ENCODE assay signal across 11 cellular contexts in genomic region chr1:15947382-15948090, GRCh38. TPM values are rescaled to one million over a fixed set of nuclear protein-coding genes. Genes with fewer than 3 reads are reported as not detected.
DNase-seq lines count a peak whose midpoint lies in the region; ATAC-seq, FAIRE-seq and TF ChIP-seq lines count a peak whose summit lies in the region.
"Had no signal": no experiment of that assay in that cellular context is flagged by ENCODE, and none has a peak within 500 bp of the region (broad histone marks: within the 10 kb centered on the region; RNA-seq: fewer than 3 reads in every experiment).

No MANE protein-coding gene starts in this region.

- no peak for DNase-seq in activated T-helper 1 cell treated with anti-CD3 and anti-CD28 coated beads, Interleukin-12 subunit alpha, Interleukin-12 subunit beta, Interleukin-2, Interleukin-4 antibody, amounts not matched to agents 30 ng/mL and 10 ng/mL and 1 ng/mL, durations not matched to agents 14 hours and 24 hours and 36 hours (ENCODE audit: low spot score)
- peak; percentile 53 for DNase-seq in kidney
- DNase-seq in substantia nigra (lab: John Stamatoyannopoulos, UW): no peak
- DNase-seq in central memory CD4-positive, alpha-beta T cell: no peak
- no peak for DNase-seq in GM20000 (ENCODE audit: low spot score)
- DNase-seq: left lung, NCI-H510A, SHP77 treated with DMSO at 0.1 percent for 48 hours had no signal

- ATAC-seq in HG03439 (IDR thresholded peaks at IDR 0.05; ENCODE audit: unreplicated experiment): no peak
- ATAC-seq: left lung had no signal

- intact Hi-C loops in activated T-helper 1 cell treated with anti-CD3 and anti-CD28 coated beads, Interleukin-12 subunit alpha, Interleukin-12 subunit beta, Interleukin-2, Interleukin-4 antibody, amounts not matched to agents 30 ng/mL and 10 ng/mL and 1 ng/mL, durations not matched to agents 14 hours and 24 hours and 36 hours (cut with micrococcal nuclease): no loop called here
- intact Hi-C loops in kidney (cut with DNase I): no loop called here

- TF ChIP-seq CTCF in HEK293 (tag by site-specific recombination; IDR thresholded peaks at IDR 0.05): no peak
- TF ChIP-seq CTCF in kidney (IDR thresholded peaks at IDR 0.05; ENCODE audit: borderline replicate concordance, extremely low read depth, insufficient read depth): no peak
- no peak for TF ChIP-seq CTCF in GM20000 (IDR thresholded peaks at IDR 0.05; ENCODE audit: extremely low read depth, missing control alignments)

- no peaks in the 10 kb centered on the region for H3K27me3 Mint-ChIP-seq in activated T-helper 1 cell treated with anti-CD3 and anti-CD28 coated beads, Interleukin-12 subunit alpha, Interleukin-12 subunit beta, Interleukin-2, Interleukin-4 antibody, amounts not matched to agents 30 ng/mL and 10 ng/mL and 1 ng/mL, durations not matched to agents 14 hours and 24 hours and 36 hours (ENCODE audit: insufficient read depth)

- POLR2A ChIA-PET in HEK293 (lab: Yijun Ruan, JAX): interaction anchor here (0.6 kb wide), 1 partner anchor 103 kb away, joined by 4 read pairs; no protein-coding TSS in a partner anchor

- H3K36me3 ChIP-seq in HEK293 (ENCODE audit: control insufficient read depth in 2 of 2, insufficient read depth in 1 of 2, low read length in 2 of 2) (peaks cover 0 to 78% of the 10 kb centered on the region in 2 experiments; a peak in 2 of 3 replicates), kidney (ENCODE audit: control insufficient read depth in 1 of 2, insufficient read depth in 2 of 2, low read length in 2 of 2) (peaks cover 17 to 36% of the 10 kb centered on the region in 2 donors)

- peaks cover 41% of the 10 kb centered on the region for H3K36me3 Mint-ChIP-seq in activated T-helper 1 cell treated with anti-CD3 and anti-CD28 coated beads, Interleukin-12 subunit alpha, Interleukin-12 subunit beta, Interleukin-2, Interleukin-4 antibody, amounts not matched to agents 30 ng/mL and 10 ng/mL and 1 ng/mL, durations not matched to agents 14 hours and 24 hours and 36 hours (ENCODE audit: low read depth)

- H3K27ac ChIP-seq in HEK293 (ENCODE audit: extremely low read depth, low read depth, low read length) (no peak overlapping the region), kidney (ENCODE audit: low read depth in 2 of 2, low read length in 2 of 2) (peak overlapping the region in 1 of 2 donors; percentile 45), substantia nigra (ENCODE audit: low read depth, low read length, poor library complexity, severe bottlenecking) (peak overlapping the region; percentile 27)

- peak overlapping the region; percentile 98 for H3K27ac Mint-ChIP-seq in activated T-helper 1 cell treated with anti-CD3 and anti-CD28 coated beads, Interleukin-12 subunit alpha, Interleukin-12 subunit beta, Interleukin-2, Interleukin-4 antibody, amounts not matched to agents 30 ng/mL and 10 ng/mL and 1 ng/mL, durations not matched to agents 14 hours and 24 hours and 36 hours

- CTCF ChIA-PET in HEK293 (lab: Yijun Ruan, JAX): no interaction called here

- H3K4me1 ChIP-seq in HEK293 (ENCODE audit: control insufficient read depth, insufficient read depth, low read length): peaks cover 12% of the 10 kb centered on the region
- peaks cover 14 to 37% of the 10 kb centered on the region in 2 donors for H3K4me1 ChIP-seq in kidney (ENCODE audit: control insufficient read depth in 1 of 2, insufficient read depth in 1 of 2, low read depth in 1 of 2, low read length in 2 of 2)

- H3K4me3 Mint-ChIP-seq in activated T-helper 1 cell treated with anti-CD3 and anti-CD28 coated beads, Interleukin-12 subunit alpha, Interleukin-12 subunit beta, Interleukin-2, Interleukin-4 antibody, amounts not matched to agents 30 ng/mL and 10 ng/mL and 1 ng/mL, durations not matched to agents 14 hours and 24 hours and 36 hours: no peak overlapping the region

- FAIRE-seq in kidney (lab: Jason Lieb, UNC): no peak

- no peak overlapping the region for H3K9ac ChIP-seq in kidney (ENCODE audit: low read length in 2 of 2)

- H3K4me3 ChIP-seq in HEK293 (ENCODE audit: low read depth, low read length) (no peak overlapping the region), kidney (ENCODE audit: low read length in 2 of 2) (no peak overlapping the region)
- H3K4me3 ChIP-seq: left lung had no signal

- no peaks in the 10 kb centered on the region for H3K9me3 ChIP-seq in HEK293 (ENCODE audit: control insufficient read depth, insufficient read depth, low read depth, low read length)
- no peaks in the 10 kb centered on the region for H3K9me3 ChIP-seq in kidney (ENCODE audit: control insufficient read depth in 1 of 2, low read length in 2 of 2)
- H3K9me3 ChIP-seq: left lung had no signal

- H3K4me1 Mint-ChIP-seq in activated T-helper 1 cell treated with anti-CD3 and anti-CD28 coated beads, Interleukin-12 subunit alpha, Interleukin-12 subunit beta, Interleukin-2, Interleukin-4 antibody, amounts not matched to agents 30 ng/mL and 10 ng/mL and 1 ng/mL, durations not matched to agents 14 hours and 24 hours and 36 hours (ENCODE audit: low read depth): peaks cover 57% of the 10 kb centered on the region

- H3K9me3 Mint-ChIP-seq in activated T-helper 1 cell treated with anti-CD3 and anti-CD28 coated beads, Interleukin-12 subunit alpha, Interleukin-12 subunit beta, Interleukin-2, Interleukin-4 antibody, amounts not matched to agents 30 ng/mL and 10 ng/mL and 1 ng/mL, durations not matched to agents 14 hours and 24 hours and 36 hours: no peaks in the 10 kb centered on the region

TF ChIP-seq in HEK293, 187 proteins besides CTCF, POLR2A, EP300 and RAD21:
- TF ChIP-seq ZNF157 (tag by site-specific recombination; IDR thresholded peaks at IDR 0.05) (no peak), ZNF510 (tag by site-specific recombination; IDR thresholded peaks at IDR 0.05; ENCODE audit: insufficient replicate concordance) (no peak), ZNF248 (tag by site-specific recombination; IDR thresholded peaks at IDR 0.05) (no peak), SP2 (tag by site-specific recombination; IDR thresholded peaks at IDR 0.05) (peak; percentile 21; the same call in 1 of the 2 replicates), ZSCAN4 (tag by site-specific recombination; IDR thresholded peaks at IDR 0.05) (no peak), ZBTB7A (tag by site-specific recombination; IDR thresholded peaks at IDR 0.05; ENCODE audit: low read depth) (no peak), ZNF184 (tag by site-specific recombination; IDR thresholded peaks at IDR 0.05) (no peak), GLI2 (tag by site-specific recombination; IDR thresholded peaks at IDR 0.05; ENCODE audit: borderline replicate concordance, low read depth) (no peak), ZFP69B (tag by site-specific recombination; IDR thresholded peaks at IDR 0.05) (no peak), ZNF629 (tag by site-specific recombination; IDR thresholded peaks at IDR 0.05) (no peak), ZNF18 (tag by site-specific recombination; IDR thresholded peaks at IDR 0.05) (peak; percentile 96), ZXDB (tag by site-specific recombination; IDR thresholded peaks at IDR 0.05) (no peak)

RNA-seq across cellular contexts. Expression of gene ZBTB17, which starts 28.4 kb away (rescaled TPM):
- 62.6 and 68.8 TPM in 2 replicates for total RNA-seq in activated T-helper 1 cell treated with anti-CD3 and anti-CD28 coated beads, Interleukin-12 subunit alpha, Interleukin-12 subunit beta, Interleukin-2, Interleukin-4 antibody, amounts not matched to agents 30 ng/mL and 10 ng/mL and 1 ng/mL, durations not matched to agents 14 hours and 24 hours and 36 hours
- 41.5 TPM for total RNA-seq in kidney
- polyA plus RNA-seq in kidney (ENCODE audit: insufficient read depth, low read depth, low replicate concordance): 33.1 TPM

RNA-seq across cellular contexts. Expression of gene SRARP, which starts 56.5 kb away (rescaled TPM):
- total RNA-seq in activated T-helper 1 cell treated with anti-CD3 and anti-CD28 coated beads, Interleukin-12 subunit alpha, Interleukin-12 subunit beta, Interleukin-2, Interleukin-4 antibody, amounts not matched to agents 30 ng/mL and 10 ng/mL and 1 ng/mL, durations not matched to agents 14 hours and 24 hours and 36 hours: not detected in 2 replicates
- 0.22 TPM for total RNA-seq in kidney
- polyA plus RNA-seq in kidney (ENCODE audit: insufficient read depth, low read depth, low replicate concordance): 4.0 TPM
- total RNA-seq: left lung, renal cortical epithelial cell had no signal
